1 cellular context compared by ENCODE assay signal in the genomic region with DNA sequence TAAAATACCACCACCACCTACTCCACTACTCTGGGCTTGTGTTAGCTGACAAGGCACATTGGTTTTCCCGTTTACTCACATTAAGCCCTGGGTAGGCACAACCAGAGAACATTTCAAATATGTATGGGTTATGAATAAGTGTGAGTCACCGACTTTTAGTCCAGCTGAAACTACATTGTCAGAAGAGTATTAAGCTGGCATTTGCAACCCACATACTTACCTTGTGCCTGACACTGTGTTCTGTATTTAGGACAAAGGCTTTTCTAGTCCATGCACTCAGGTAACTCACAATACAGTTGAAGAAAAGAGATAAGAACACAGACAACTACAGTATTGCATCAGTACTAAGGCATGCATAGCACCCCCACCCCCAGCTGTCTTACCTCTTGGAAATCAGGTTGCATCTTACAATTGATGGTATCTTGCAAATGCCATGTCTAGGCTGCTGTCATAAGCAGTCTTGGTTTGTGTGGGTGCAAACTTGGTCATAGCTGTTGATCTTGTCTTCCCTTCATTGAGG.
TF ChIP-seq lines count a peak whose summit lies in the region.

No MANE protein-coding gene starts in this region.

TF ChIP-seq in WTC11, 78 proteins besides CTCF, POLR2A, EP300 and RAD21 (continued from another document):
- TF ChIP-seq, protein P1, sequence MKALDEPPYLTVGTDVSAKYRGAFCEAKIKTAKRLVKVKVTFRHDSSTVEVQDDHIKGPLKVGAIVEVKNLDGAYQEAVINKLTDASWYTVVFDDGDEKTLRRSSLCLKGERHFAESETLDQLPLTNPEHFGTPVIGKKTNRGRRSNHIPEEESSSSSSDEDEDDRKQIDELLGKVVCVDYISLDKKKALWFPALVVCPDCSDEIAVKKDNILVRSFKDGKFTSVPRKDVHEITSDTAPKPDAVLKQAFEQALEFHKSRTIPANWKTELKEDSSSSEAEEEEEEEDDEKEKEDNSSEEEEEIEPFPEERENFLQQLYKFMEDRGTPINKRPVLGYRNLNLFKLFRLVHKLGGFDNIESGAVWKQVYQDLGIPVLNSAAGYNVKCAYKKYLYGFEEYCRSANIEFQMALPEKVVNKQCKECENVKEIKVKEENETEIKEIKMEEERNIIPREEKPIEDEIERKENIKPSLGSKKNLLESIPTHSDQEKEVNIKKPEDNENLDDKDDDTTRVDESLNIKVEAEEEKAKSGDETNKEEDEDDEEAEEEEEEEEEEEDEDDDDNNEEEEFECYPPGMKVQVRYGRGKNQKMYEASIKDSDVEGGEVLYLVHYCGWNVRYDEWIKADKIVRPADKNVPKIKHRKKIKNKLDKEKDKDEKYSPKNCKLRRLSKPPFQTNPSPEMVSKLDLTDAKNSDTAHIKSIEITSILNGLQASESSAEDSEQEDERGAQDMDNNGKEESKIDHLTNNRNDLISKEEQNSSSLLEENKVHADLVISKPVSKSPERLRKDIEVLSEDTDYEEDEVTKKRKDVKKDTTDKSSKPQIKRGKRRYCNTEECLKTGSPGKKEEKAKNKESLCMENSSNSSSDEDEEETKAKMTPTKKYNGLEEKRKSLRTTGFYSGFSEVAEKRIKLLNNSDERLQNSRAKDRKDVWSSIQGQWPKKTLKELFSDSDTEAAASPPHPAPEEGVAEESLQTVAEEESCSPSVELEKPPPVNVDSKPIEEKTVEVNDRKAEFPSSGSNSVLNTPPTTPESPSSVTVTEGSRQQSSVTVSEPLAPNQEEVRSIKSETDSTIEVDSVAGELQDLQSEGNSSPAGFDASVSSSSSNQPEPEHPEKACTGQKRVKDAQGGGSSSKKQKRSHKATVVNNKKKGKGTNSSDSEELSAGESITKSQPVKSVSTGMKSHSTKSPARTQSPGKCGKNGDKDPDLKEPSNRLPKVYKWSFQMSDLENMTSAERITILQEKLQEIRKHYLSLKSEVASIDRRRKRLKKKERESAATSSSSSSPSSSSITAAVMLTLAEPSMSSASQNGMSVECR (CRISPR knock-in tag; IDR thresholded peaks at IDR 0.05; ENCODE audit: borderline replicate concordance) = no peak
- TF ChIP-seq, protein P2, sequence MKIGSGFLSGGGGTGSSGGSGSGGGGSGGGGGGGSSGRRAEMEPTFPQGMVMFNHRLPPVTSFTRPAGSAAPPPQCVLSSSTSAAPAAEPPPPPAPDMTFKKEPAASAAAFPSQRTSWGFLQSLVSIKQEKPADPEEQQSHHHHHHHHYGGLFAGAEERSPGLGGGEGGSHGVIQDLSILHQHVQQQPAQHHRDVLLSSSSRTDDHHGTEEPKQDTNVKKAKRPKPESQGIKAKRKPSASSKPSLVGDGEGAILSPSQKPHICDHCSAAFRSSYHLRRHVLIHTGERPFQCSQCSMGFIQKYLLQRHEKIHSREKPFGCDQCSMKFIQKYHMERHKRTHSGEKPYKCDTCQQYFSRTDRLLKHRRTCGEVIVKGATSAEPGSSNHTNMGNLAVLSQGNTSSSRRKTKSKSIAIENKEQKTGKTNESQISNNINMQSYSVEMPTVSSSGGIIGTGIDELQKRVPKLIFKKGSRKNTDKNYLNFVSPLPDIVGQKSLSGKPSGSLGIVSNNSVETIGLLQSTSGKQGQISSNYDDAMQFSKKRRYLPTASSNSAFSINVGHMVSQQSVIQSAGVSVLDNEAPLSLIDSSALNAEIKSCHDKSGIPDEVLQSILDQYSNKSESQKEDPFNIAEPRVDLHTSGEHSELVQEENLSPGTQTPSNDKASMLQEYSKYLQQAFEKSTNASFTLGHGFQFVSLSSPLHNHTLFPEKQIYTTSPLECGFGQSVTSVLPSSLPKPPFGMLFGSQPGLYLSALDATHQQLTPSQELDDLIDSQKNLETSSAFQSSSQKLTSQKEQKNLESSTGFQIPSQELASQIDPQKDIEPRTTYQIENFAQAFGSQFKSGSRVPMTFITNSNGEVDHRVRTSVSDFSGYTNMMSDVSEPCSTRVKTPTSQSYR (CRISPR knock-in tag; IDR thresholded peaks at IDR 0.05) = no peak
